ENCODE assay signal across 8 cellular contexts in the genomic region with DNA sequence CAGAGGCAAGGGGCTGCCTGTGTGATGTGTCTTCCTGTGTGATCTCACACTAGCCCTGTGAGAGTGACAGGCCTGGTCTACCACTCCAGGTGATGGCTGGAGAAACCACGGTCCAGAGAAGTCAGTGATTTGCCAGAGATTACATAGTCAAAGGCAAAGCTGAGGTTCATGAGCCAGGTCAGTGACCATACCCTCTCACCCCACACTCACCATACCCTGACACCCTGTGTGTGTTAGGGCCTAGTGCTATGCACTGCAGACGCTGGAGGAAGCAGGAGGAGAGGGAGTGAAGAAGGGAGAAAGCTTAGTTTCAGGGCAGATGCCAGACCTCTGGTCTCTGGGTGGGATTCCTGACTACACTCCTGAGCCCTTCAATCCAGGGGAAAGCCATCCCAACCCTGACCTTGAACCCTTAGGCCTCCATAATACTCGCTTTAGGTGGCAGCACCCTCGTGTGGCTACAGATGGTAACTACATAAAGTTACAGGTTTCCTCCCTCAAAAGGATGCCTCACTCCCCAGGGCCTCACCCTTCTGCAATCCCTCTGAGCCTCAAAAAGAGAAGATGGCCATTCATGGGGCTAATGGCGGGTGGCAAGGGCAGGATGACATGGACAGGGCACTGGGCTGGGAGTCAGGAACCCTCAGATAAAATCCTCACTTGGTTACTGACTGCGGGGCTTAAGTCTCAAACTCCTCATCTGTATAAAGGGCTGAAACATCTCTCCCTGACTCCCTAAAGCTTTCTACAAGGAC. TPM values are rescaled to one million over a fixed set of nuclear protein-coding genes. Genes with fewer than 3 reads are reported as not detected.
A peak's percentile ranks its signal among the peaks of the same experiment; 100 is the strongest.
DNase-seq lines count a peak whose midpoint lies in the region; ATAC-seq, FAIRE-seq and TF ChIP-seq lines count a peak whose summit lies in the region.

No MANE protein-coding gene starts in this region.

- peak overlapping the region in 1 of 4 donors; percentile 13 for H3K27ac ChIP-seq in esophagus squamous epithelium
- no peak overlapping the region for H3K27ac ChIP-seq in neural cell (ENCODE audit: low read length)

- no peaks in the 10 kb centered on the region for H3K79me2 ChIP-seq in neural cell (replicated peaks; ENCODE audit: insufficient read depth, low read length)

- TF ChIP-seq POLR2A in GM12891 (IDR thresholded peaks at IDR 0.05; ENCODE audit: low read depth, low read length) (no peak; the same call in 1 of the 2 replicates), esophagus squamous epithelium (IDR thresholded peaks at IDR 0.05) (no peak)

- H3K4me1 ChIP-seq in esophagus squamous epithelium: peaks cover 0 to 10% (median 0%) of the 10 kb centered on the region in 3 donors

- DNase-seq in AG04449 (ENCODE audit: low read depth, low spot score) (no peak), GM12891 (ENCODE audit: insufficient read length, low spot score) (no peak), NCI-H526 (lab: John Stamatoyannopoulos, UW) (peak; percentile 59 to 85), esophagus squamous epithelium (lab: John Stamatoyannopoulos, UW) (no peak), mucosa of gallbladder (ENCODE audit: low spot score) (no peak)
- peak; percentile 10 to 25 for DNase-seq in activated CD8-positive, alpha-beta memory T cell treated with anti-CD3 and anti-CD28 coated beads for 4 hours (ENCODE audit: low read depth in 2 of 2)

- H4K20me1 ChIP-seq in neural cell (ENCODE audit: insufficient read depth): no peaks in the 10 kb centered on the region

- H3K4me3 ChIP-seq in AG04449 (ENCODE audit: low read depth, low read length) (no peak overlapping the region), esophagus squamous epithelium (no peak overlapping the region), neural cell (ENCODE audit: low read length) (no peak overlapping the region)

- intact Hi-C loops in esophagus squamous epithelium (cut with DNase I): no loop called here

- CTCF ChIA-PET in AG04449 (lab: Yijun Ruan, JAX): interaction anchor here (0.8 to 19.0 kb wide), 28 partner anchors 10 to 406 kb away, joined by 3 to 405 read pairs (median 5); no protein-coding TSS in a partner anchor

- peak; percentile 61 for TF ChIP-seq CTCF in AG04449 (IDR thresholded peaks at IDR 0.05; ENCODE audit: insufficient read depth, low read length, missing control alignments)
- peak; percentile 22 to 73 (median 60) for TF ChIP-seq CTCF in esophagus squamous epithelium (IDR thresholded peaks at IDR 0.05)
- peak; percentile 83 for TF ChIP-seq CTCF in neural cell (IDR thresholded peaks at IDR 0.05; ENCODE audit: poor library complexity, severe bottlenecking)

- no peaks in the 10 kb centered on the region for H3K9me2 ChIP-seq in neural cell (ENCODE audit: insufficient read depth, low read length)

- peak; percentile 79 for TF ChIP-seq RAD21 in neural cell (conservative IDR thresholded peaks at IDR 0.05)

- peaks cover 5 to 41% (median 6%) of the 10 kb centered on the region in 3 donors for H3K36me3 ChIP-seq in esophagus squamous epithelium
- H3K36me3 ChIP-seq in neural cell (ENCODE audit: insufficient read depth, low read length): peaks cover 5% of the 10 kb centered on the region

- H2AFZ ChIP-seq in neural cell (ENCODE audit: low read depth, low read length): no peak overlapping the region

- H3K27me3 ChIP-seq in esophagus squamous epithelium: no peaks in the 10 kb centered on the region
- no peaks in the 10 kb centered on the region for H3K27me3 ChIP-seq in neural cell (ENCODE audit: insufficient read depth, low read depth, low read length)

- H3K4me2 ChIP-seq in neural cell (ENCODE audit: low read length): no peak overlapping the region

- no peak for ATAC-seq in GM21526 (IDR thresholded peaks at IDR 0.05; ENCODE audit: low FRiP score, unreplicated experiment)

- 40 to 51% methylated on average over 1 to 6 of the region's 6 CpGs for WGBS in esophagus squamous epithelium, 2 donors

- peak; percentile 92 for FAIRE-seq in GM12891 (lab: Jason Lieb, UNC)

- no peaks in the 10 kb centered on the region for H3F3A ChIP-seq in neural cell (ENCODE audit: insufficient read depth, low read length, poor library complexity, severe bottlenecking)

- no peak for TF ChIP-seq EP300 in neural cell (conservative IDR thresholded peaks at IDR 0.05; ENCODE audit: poor library complexity, severe bottlenecking)

- H3K9me3 ChIP-seq in esophagus squamous epithelium: no peaks in the 10 kb centered on the region
- no peaks in the 10 kb centered on the region for H3K9me3 ChIP-seq in neural cell (ENCODE audit: low read length)

- POLR2A ChIA-PET in AG04449 (lab: Yijun Ruan, JAX): no interaction called here

- no peak overlapping the region for H3K9ac ChIP-seq in neural cell (ENCODE audit: low read length)

TF ChIP-seq in GM12891, 5 proteins besides CTCF, POLR2A, EP300 and RAD21:
- TF ChIP-seq TAF1 (IDR thresholded peaks at IDR 0.05; ENCODE audit: low read depth, low read length) (no peak), SPI1 (IDR thresholded peaks at IDR 0.05; ENCODE audit: low read depth, low read length) (no peak), POLR2AphosphoS5 (IDR thresholded peaks at IDR 0.05; ENCODE audit: low read depth, low read length) (no peak), POU2F2 (IDR thresholded peaks at IDR 0.05; ENCODE audit: low read depth, low read length) (no peak), PAX5 (IDR thresholded peaks at IDR 0.05; ENCODE audit: insufficient read depth, low read length, severe bottlenecking) (no peak)

TF ChIP-seq in neural cell, 6 proteins besides CTCF, POLR2A, EP300 and RAD21:
- TF ChIP-seq POLR2AphosphoS5 (IDR thresholded peaks at IDR 0.05) (peak; percentile 9), EZH2 (IDR thresholded peaks at IDR 0.05; ENCODE audit: borderline replicate concordance, insufficient read depth, low read length, poor library complexity, severe bottlenecking) (no peak), MXI1 (conservative IDR thresholded peaks at IDR 0.05; ENCODE audit: poor library complexity, severe bottlenecking) (no peak), TAF1 (IDR thresholded peaks at IDR 0.05; ENCODE audit: low read depth) (no peak), SMC3 (conservative IDR thresholded peaks at IDR 0.05; ENCODE audit: poor library complexity) (peak; percentile 84)
- TF ChIP-seq, protein P1, sequence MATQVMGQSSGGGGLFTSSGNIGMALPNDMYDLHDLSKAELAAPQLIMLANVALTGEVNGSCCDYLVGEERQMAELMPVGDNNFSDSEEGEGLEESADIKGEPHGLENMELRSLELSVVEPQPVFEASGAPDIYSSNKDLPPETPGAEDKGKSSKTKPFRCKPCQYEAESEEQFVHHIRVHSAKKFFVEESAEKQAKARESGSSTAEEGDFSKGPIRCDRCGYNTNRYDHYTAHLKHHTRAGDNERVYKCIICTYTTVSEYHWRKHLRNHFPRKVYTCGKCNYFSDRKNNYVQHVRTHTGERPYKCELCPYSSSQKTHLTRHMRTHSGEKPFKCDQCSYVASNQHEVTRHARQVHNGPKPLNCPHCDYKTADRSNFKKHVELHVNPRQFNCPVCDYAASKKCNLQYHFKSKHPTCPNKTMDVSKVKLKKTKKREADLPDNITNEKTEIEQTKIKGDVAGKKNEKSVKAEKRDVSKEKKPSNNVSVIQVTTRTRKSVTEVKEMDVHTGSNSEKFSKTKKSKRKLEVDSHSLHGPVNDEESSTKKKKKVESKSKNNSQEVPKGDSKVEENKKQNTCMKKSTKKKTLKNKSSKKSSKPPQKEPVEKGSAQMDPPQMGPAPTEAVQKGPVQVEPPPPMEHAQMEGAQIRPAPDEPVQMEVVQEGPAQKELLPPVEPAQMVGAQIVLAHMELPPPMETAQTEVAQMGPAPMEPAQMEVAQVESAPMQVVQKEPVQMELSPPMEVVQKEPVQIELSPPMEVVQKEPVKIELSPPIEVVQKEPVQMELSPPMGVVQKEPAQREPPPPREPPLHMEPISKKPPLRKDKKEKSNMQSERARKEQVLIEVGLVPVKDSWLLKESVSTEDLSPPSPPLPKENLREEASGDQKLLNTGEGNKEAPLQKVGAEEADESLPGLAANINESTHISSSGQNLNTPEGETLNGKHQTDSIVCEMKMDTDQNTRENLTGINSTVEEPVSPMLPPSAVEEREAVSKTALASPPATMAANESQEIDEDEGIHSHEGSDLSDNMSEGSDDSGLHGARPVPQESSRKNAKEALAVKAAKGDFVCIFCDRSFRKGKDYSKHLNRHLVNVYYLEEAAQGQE (IDR thresholded peaks at IDR 0.05; ENCODE audit: borderline replicate concordance): no peak

RNA-seq across cellular contexts. Expression of a gene that starts 20.8 kb away (rescaled TPM):
- 0.06 TPM for polyA plus RNA-seq in GM12891 (2012; ENCODE audit: low read depth, missing spikeins)
- total RNA-seq in esophagus squamous epithelium (10 to 100 TPM in 1 of 4 donors, 1 to 10 TPM in 3; 2.9 to 11.6 (median 5.1) TPM), mucosa of gallbladder (128 TPM)
- polyA plus RNA-seq in neural cell: 55.2 and 79.5 TPM in 2 replicates
- 142 and 179 TPM in 2 replicates for polyA minus RNA-seq in neural cell

Comparison
In these comparisons a context has a peak if more than half of its experiments do, and no peak if none do; other contexts are left out.
1. DNase-seq: peak in NCI-H526 (2 of 2) and activated CD8-positive, alpha-beta memory T cell treated with anti-CD3 and anti-CD28 coated beads for 4 hours (2 of 2); none in AG04449 (single experiment), GM12891 (single experiment), esophagus squamous epithelium (single experiment) and mucosa of gallbladder (single experiment).
2. RNA of a gene that starts 20.8 kb away (total RNA-seq): 128 TPM in mucosa of gallbladder (single experiment); 2.9 to 11.6 TPM in esophagus squamous epithelium; every median in the first group is over 10 times any median in the second.
3. Peak in every context shown above with its lines, with median percentiles within 50 percentile points of each other: CTCF ChIP-seq.